ENCODE assay signal across 13 cellular contexts in the genomic region with DNA sequence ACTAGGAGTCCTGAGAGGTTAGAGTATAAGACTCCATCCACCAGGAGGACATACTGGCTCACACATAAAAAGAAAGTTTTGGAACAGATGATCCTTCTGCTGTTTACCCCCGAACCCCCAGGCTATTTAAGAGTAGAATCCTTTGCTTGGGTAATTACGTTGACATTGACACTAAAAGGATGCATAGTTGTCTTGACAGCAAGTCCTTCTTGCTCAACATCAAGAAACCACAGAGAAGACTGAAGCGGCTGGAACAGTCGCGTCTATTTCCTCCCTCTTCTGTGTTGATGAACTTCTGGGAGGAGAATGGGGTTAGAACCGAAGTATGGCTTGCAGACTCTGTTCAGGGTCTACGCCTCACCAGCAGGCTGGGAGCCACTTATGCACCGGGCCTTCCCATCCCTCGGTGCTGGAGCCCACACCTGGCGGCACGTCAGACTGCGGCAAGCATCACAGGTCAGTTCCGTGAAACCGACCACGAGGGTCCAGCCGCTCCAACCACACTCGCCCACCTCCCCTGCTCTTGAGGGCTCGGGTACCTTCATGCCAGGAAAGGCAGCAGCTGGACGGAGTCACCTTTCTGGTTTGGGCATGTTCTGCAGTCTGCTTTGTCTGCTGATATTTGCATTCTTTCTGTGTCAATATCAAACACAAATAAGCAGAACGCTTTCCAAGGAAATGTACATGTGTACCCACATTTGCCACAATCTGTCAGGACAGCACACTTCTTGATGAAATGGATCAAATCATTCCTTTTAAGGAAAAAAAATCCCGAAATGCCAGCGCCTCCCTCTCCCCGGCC. TPM values are rescaled to one million over a fixed set of nuclear protein-coding genes. Genes with fewer than 3 reads are reported as not detected.
A peak's percentile ranks its signal among the peaks of the same experiment; 100 is the strongest.
DNase-seq lines count a peak whose midpoint lies in the region; TF ChIP-seq lines count a peak whose summit lies in the region.
"Had no signal": no experiment of that assay in that cellular context is flagged by ENCODE, and none has a peak within 500 bp of the region (broad histone marks: within the 10 kb centered on the region; RNA-seq: fewer than 3 reads in every experiment).

No MANE protein-coding gene starts in this region.

- peak; percentile 29 for DNase-seq in H7
- DNase-seq in NCI-H2081 (lab: John Stamatoyannopoulos, UW): peak; percentile 78 to 93
- peak; percentile 57 for DNase-seq in SKM-1 (lab: John Stamatoyannopoulos, UW; ENCODE audit: unreplicated experiment)
- no peak for DNase-seq in trophoblast cell
- DNase-seq in activated naive CD4-positive, alpha-beta T cell (lab: John Stamatoyannopoulos, UW): no peak
- DNase-seq in activated CD4-positive, CD25-positive, alpha-beta regulatory T cell (lab: John Stamatoyannopoulos, UW): no peak
- DNase-seq in vagina (ENCODE audit: extremely low spot score in 2 of 2): no peak
- DNase-seq: activated CD4-positive, alpha-beta T cell treated with anti-CD3 and anti-CD28 coated beads, Interleukin-2, amount 50 U/mL, for 48 hours; activated naive CD4-positive, alpha-beta T cell treated with anti-CD3 and anti-CD28 coated beads, Interleukin-2, amount 50 U/mL, for 16 hours; colonic mucosa; GM23248; NCI-H446; T-helper 1 cell had no signal

- no peaks in the 10 kb centered on the region for H3K36me3 ChIP-seq in H7 (replicated peaks; ENCODE audit: control insufficient read depth, insufficient read depth, low read length)
- H3K36me3 ChIP-seq in trophoblast cell (ENCODE audit: control insufficient read depth in 1 of 2, insufficient read depth in 2 of 2, low read length in 2 of 2): no peaks in the 10 kb centered on the region
- peaks cover 0 to 4% of the 10 kb centered on the region in 2 donors for H3K36me3 ChIP-seq in vagina
- H3K36me3 ChIP-seq: colonic mucosa had no signal

- H4K91ac ChIP-seq in trophoblast cell (ENCODE audit: low read depth, low read length): peak overlapping the region; percentile 41

- H3K4ac ChIP-seq in trophoblast cell (ENCODE audit: low read depth, low read length): no peak overlapping the region

- no peak overlapping the region for H4K8ac ChIP-seq in trophoblast cell (ENCODE audit: low read depth, low read length)

- H3K27me3 ChIP-seq in H7 (ENCODE audit: control insufficient read depth, insufficient read depth, low read length) (no peaks in the 10 kb centered on the region; the same call in none of the 2 replicates), trophoblast cell (ENCODE audit: insufficient read depth, low read length) (no peaks in the 10 kb centered on the region), vagina (no peaks in the 10 kb centered on the region)
- H3K27me3 ChIP-seq: colonic mucosa had no signal

- H3K27ac ChIP-seq in trophoblast cell (ENCODE audit: low read depth, low read length) (no peak overlapping the region), vagina (no peak overlapping the region)
- H3K27ac ChIP-seq: colonic mucosa, GM23248 had no signal

- no peak overlapping the region for H3K18ac ChIP-seq in trophoblast cell (ENCODE audit: low read length)

- H3K9ac ChIP-seq in trophoblast cell (ENCODE audit: low read length): no peak overlapping the region
- H3K9ac ChIP-seq: GM23248 had no signal

- H2BK5ac ChIP-seq in trophoblast cell (ENCODE audit: low read depth, low read length, poor library complexity): no peak overlapping the region

- H3K4me1 ChIP-seq in trophoblast cell (ENCODE audit: control insufficient read depth in 1 of 2, insufficient read depth in 2 of 2, low read length in 2 of 2): peaks cover 15 to 21% of the 10 kb centered on the region in 2 experiments
- peaks cover 6% of the 10 kb centered on the region for H3K4me1 ChIP-seq in vagina
- H3K4me1 ChIP-seq: colonic mucosa had no signal

- H3K79me2 ChIP-seq in trophoblast cell (ENCODE audit: control insufficient read depth, insufficient read depth, low read length, poor library complexity): no peaks in the 10 kb centered on the region

- no peak overlapping the region for H2AFZ ChIP-seq in trophoblast cell (ENCODE audit: insufficient read depth, low read length, poor library complexity)
- H2AFZ ChIP-seq: GM23248 had no signal

- H2BK12ac ChIP-seq in trophoblast cell (ENCODE audit: low read length): peak overlapping the region; percentile 25

- peak overlapping the region; percentile 20 for H2BK120ac ChIP-seq in trophoblast cell (ENCODE audit: insufficient read depth, low read length, poor library complexity)

- no peak overlapping the region for H2AK5ac ChIP-seq in trophoblast cell (ENCODE audit: low read length)

- H4K12ac ChIP-seq in trophoblast cell (ENCODE audit: low read depth, low read length): no peak overlapping the region

- no peak overlapping the region for H3K14ac ChIP-seq in trophoblast cell (ENCODE audit: low read length)

- TF ChIP-seq POLR2A in vagina (IDR thresholded peaks at IDR 0.05): no peak

- intact Hi-C loops in vagina (cut with DNase I): no loop called here

- no peak for TF ChIP-seq CTCF in vagina (IDR thresholded peaks at IDR 0.05)

- H3K4me3 ChIP-seq in H7 (ENCODE audit: insufficient read depth, low read depth, low read length) (no peak overlapping the region), trophoblast cell (ENCODE audit: low read depth, low read length) (no peak overlapping the region), vagina (no peak overlapping the region)
- H3K4me3 ChIP-seq: colonic mucosa, GM23248 had no signal

- no peak overlapping the region for H3K23ac ChIP-seq in trophoblast cell (ENCODE audit: low read length)

- H3K9me3 ChIP-seq in trophoblast cell (ENCODE audit: insufficient read depth, low read depth, low read length) (no peaks in the 10 kb centered on the region), vagina (no peaks in the 10 kb centered on the region)
- H3K9me3 ChIP-seq: colonic mucosa had no signal

- WGBS in trophoblast cell (ENCODE audit: extremely low coverage, insufficient coverage, insufficient read length): no CpG with 5 or more reads among the region's 23 CpGs

- H3K4me2 ChIP-seq in trophoblast cell (ENCODE audit: low read length): no peak overlapping the region

- peaks cover 2% of the 10 kb centered on the region for H3K79me1 ChIP-seq in trophoblast cell (ENCODE audit: low read length)

RNA-seq across cellular contexts. Expression of gene RANBP3, which starts 42.4 kb away (rescaled TPM):
- total RNA-seq in H7 (2014; rRNA removed; shearing (Covaris generic)): 73.7 and 79.7 TPM in 2 replicates
- polyA plus RNA-seq in trophoblast cell (2013): 85.2 and 95.7 TPM in 2 replicates
- total RNA-seq in vagina: 110 TPM

Comparison
In these comparisons a context has a peak if more than half of its experiments do, and no peak if none do; other contexts are left out.
1. DNase-seq: peak in H7 (single experiment), NCI-H2081 (2 of 2) and SKM-1 (single experiment); none in trophoblast cell (0 of 2), activated naive CD4-positive, alpha-beta T cell (0 of 4), activated CD4-positive, CD25-positive, alpha-beta regulatory T cell (0 of 4) and vagina (0 of 2).